17 cellular contexts compared by ENCODE assay signal in the genomic region with DNA sequence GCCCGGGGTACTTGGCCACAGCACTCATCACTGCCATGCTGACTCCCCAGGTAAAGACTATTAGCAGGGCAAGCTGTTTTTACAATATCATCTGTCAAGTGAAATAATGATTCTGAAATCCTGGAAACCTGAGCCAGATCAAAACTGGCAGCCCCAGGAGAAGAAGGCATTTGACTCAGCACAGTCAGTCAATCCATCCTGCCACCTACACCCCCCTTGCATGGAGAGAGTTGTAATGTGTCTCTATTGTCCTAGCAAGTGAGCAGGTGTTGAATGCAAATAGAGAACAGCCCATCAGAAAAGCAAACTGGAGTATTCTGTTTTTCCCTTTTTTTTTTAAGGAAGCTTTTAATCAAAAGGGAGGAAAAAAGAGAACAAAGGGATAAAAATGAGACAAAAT.
"Had no signal": no experiment of that assay in that cellular context is flagged by ENCODE, and none has a peak within 500 bp of the region (broad histone marks: within the 10 kb centered on the region; RNA-seq: fewer than 3 reads in every experiment).

No MANE protein-coding gene starts in this region.

- H3K9me3 ChIP-seq: heart left ventricle, left lung, right atrium auricular region, thyroid gland had no signal

- H3K4me1 ChIP-seq: heart left ventricle, left lung, right atrium auricular region, thyroid gland had no signal

- H3K36me3 Mint-ChIP-seq: activated naive CD4-positive, alpha-beta T cell treated with anti-CD3 and anti-CD28 coated beads, Interleukin-2, amount 50 U/mL, for 24 hours; brain; natural killer cell; stimulated activated effector memory CD8-positive, alpha-beta T cell treated with anti-CD3 and anti-CD28 coated beads, Interleukin-12 subunit alpha, Interleukin-12 subunit beta, amount 100 ng/mL, for 72 hours had no signal

- H3K4me3 Mint-ChIP-seq: activated naive CD4-positive, alpha-beta T cell treated with anti-CD3 and anti-CD28 coated beads, Interleukin-2, amount 50 U/mL, for 24 hours; brain; central memory CD8-positive, alpha-beta T cell; natural killer cell; stimulated activated effector memory CD8-positive, alpha-beta T cell treated with anti-CD3 and anti-CD28 coated beads, Interleukin-12 subunit alpha, Interleukin-12 subunit beta, amount 100 ng/mL, for 72 hours had no signal

- H3K27me3 ChIP-seq: heart left ventricle, left lung, right atrium auricular region, thyroid gland had no signal

- H3K27ac Mint-ChIP-seq: activated naive CD4-positive, alpha-beta T cell treated with anti-CD3 and anti-CD28 coated beads, Interleukin-2, amount 50 U/mL, for 24 hours; activated T-helper 2 cell treated with anti-CD3 and anti-CD28 coated beads, Interferon-gamma antibody, Interleukin-2, Interleukin-4, amounts not matched to agents 10 μg/mL and 5 μg/mL and 100 μg/mL, durations not matched to agents 14 hours and 24 hours and 36 hours; natural killer cell; stimulated activated effector memory CD8-positive, alpha-beta T cell treated with anti-CD3 and anti-CD28 coated beads, Interleukin-12 subunit alpha, Interleukin-12 subunit beta, amount 100 ng/mL, for 72 hours had no signal

- H3K4me1 Mint-ChIP-seq: activated naive CD4-positive, alpha-beta T cell treated with anti-CD3 and anti-CD28 coated beads, Interleukin-2, amount 50 U/mL, for 24 hours; brain; central memory CD8-positive, alpha-beta T cell; natural killer cell; stimulated activated effector memory CD8-positive, alpha-beta T cell treated with anti-CD3 and anti-CD28 coated beads, Interleukin-12 subunit alpha, Interleukin-12 subunit beta, amount 100 ng/mL, for 72 hours had no signal

- DNase-seq: activated CD4-positive, alpha-beta T cell treated with anti-CD3 and anti-CD28 coated beads, Interleukin-2, amount 50 U/mL, for 1 hour; activated CD4-positive, CD25-positive, alpha-beta regulatory T cell; amniotic stem cell; effector memory CD4-positive, alpha-beta T cell; heart left ventricle; islet precursor cell; left lung; natural killer cell; posterior cingulate gyrus; small intestine; thyroid gland had no signal

- H3K27ac ChIP-seq: heart left ventricle, left lung, right atrium auricular region, thyroid gland had no signal

- ATAC-seq: heart left ventricle; left lung; natural killer cell; stimulated activated effector memory CD8-positive, alpha-beta T cell treated with anti-CD3 and anti-CD28 coated beads, Interleukin-12 subunit alpha, Interleukin-12 subunit beta, amount 100 ng/mL, for 72 hours had no signal

- H3K4me3 ChIP-seq: heart left ventricle, left lung, right atrium auricular region, thyroid gland had no signal

- H3K9me3 Mint-ChIP-seq: activated naive CD4-positive, alpha-beta T cell treated with anti-CD3 and anti-CD28 coated beads, Interleukin-2, amount 50 U/mL, for 24 hours; brain had no signal

- H3K27me3 Mint-ChIP-seq: activated naive CD4-positive, alpha-beta T cell treated with anti-CD3 and anti-CD28 coated beads, Interleukin-2, amount 50 U/mL, for 24 hours; central memory CD8-positive, alpha-beta T cell had no signal

- H3K36me3 ChIP-seq: heart left ventricle, left lung, right atrium auricular region, thyroid gland had no signal
